8 cellular contexts compared by ENCODE assay signal in genomic region chr17:73311428-73311780, GRCh38. TPM values are rescaled to one million over a fixed set of nuclear protein-coding genes. Genes with fewer than 3 reads are reported as not detected.
DNase-seq lines count a peak whose midpoint lies in the region; TF ChIP-seq lines count a peak whose summit lies in the region.

No MANE protein-coding gene starts in this region.

- no peaks in the 10 kb centered on the region for H3K27me3 Mint-ChIP-seq in Caco-2 (ENCODE audit: insufficient read depth, unreplicated experiment)

- H3K9me3 ChIP-seq in Caco-2 (no peaks in the 10 kb centered on the region), HUES48 (ENCODE audit: control insufficient read depth, insufficient read depth, low read length) (no peaks in the 10 kb centered on the region), mesodermal cell (ENCODE audit: control insufficient read depth, low read length) (no peaks in the 10 kb centered on the region), vagina (no peaks in the 10 kb centered on the region)

- H3K9ac ChIP-seq in HUES48 (ENCODE audit: low read depth, low read length): 0 out of 2 replicates have a peak overlapping the region, but pooled peaks have one; percentile 31

- H3K27ac Mint-ChIP-seq in Caco-2 (ENCODE audit: unreplicated experiment): peak overlapping the region; percentile 45

- BruUV-seq in Caco-2 (replicated peaks; lab: Mats Ljungman, UMichigan): no TSS peak

- intact Hi-C loops in Caco-2 (cut with micrococcal nuclease; ENCODE audit: unreplicated experiment) (loop anchor here (2.0 kb wide), 1 partner anchor 59 kb away; no protein-coding TSS in a partner anchor), vagina (cut with DNase I) (loop anchor here (2.0 kb wide), 1 partner anchor 27 kb away; no protein-coding TSS in a partner anchor)

- peaks cover 3% of the 10 kb centered on the region; the same call in 1 of the 2 replicates for H3K36me3 ChIP-seq in Caco-2 (ENCODE audit: control insufficient read depth, insufficient read depth, low read length)
- H3K36me3 ChIP-seq in HUES48 (ENCODE audit: control insufficient read depth, insufficient read depth, low read length): no peaks in the 10 kb centered on the region
- H3K36me3 ChIP-seq in mesodermal cell (ENCODE audit: control insufficient read depth, insufficient read depth, low read length): peaks cover 4% of the 10 kb centered on the region
- H3K36me3 ChIP-seq in vagina: no peaks in the 10 kb centered on the region

- peaks cover 31% of the 10 kb centered on the region for H3K36me3 Mint-ChIP-seq in Caco-2 (ENCODE audit: insufficient read depth, unreplicated experiment)

- WGBS in mesodermal cell (ENCODE audit: insufficient coverage in 2 of 2), 2 experiments: 0% methylated on average over 8 to 18 of the region's 38 CpGs

- H3K9me3 Mint-ChIP-seq in Caco-2 (ENCODE audit: unreplicated experiment): no peaks in the 10 kb centered on the region

- H3K27ac ChIP-seq in HUES48 (ENCODE audit: low read depth, low read length) (peak overlapping the region; percentile 88), mesodermal cell (ENCODE audit: low read depth, low read length, severe bottlenecking) (peak overlapping the region; percentile 84), vagina (peak overlapping the region; percentile 100)

- H3K4me3 ChIP-seq in Caco-2 (ENCODE audit: low read depth, low read length): peak overlapping the region; percentile 97
- H3K4me3 ChIP-seq in HUES48 (ENCODE audit: low read depth, low read length): peak overlapping the region; percentile 89
- peak overlapping the region; percentile 99 for H3K4me3 ChIP-seq in cardiac fibroblast (replicated peaks in 1 of 2; ENCODE audit: low read depth in 2 of 2, low read length in 2 of 2)
- peak overlapping the region; percentile 97 for H3K4me3 ChIP-seq in mesodermal cell (ENCODE audit: extremely low read depth, insufficient read depth, low read length, poor library complexity, severe bottlenecking)
- peak overlapping the region; percentile 98 to 99 for H3K4me3 ChIP-seq in vagina

- DNase-seq in Caco-2: no peak
- DNase-seq in GM20000 (ENCODE audit: low spot score): peak; percentile 44
- no peak for DNase-seq in cardiac fibroblast (ENCODE audit: low read depth in 2 of 2)
- DNase-seq in vagina (ENCODE audit: extremely low spot score in 2 of 2): no peak
- no peak for DNase-seq in NCI-H774 (lab: John Stamatoyannopoulos, UW)
- no peak for DNase-seq in AG08395 (ENCODE audit: low spot score)

- TF ChIP-seq POLR2A in vagina (IDR thresholded peaks at IDR 0.05): no peak

- POLR2A ChIA-PET in Caco-2 (lab: Charles Lee): interaction anchor here (0.8 kb wide), 3 partner anchors 22 to 79 kb away, joined by 3 to 4 read pairs (median 3); a partner anchor contains a TSS

- H3K27me3 ChIP-seq in Caco-2 (replicated peaks; ENCODE audit: control insufficient read depth, insufficient read depth, low read length) (no peaks in the 10 kb centered on the region), HUES48 (ENCODE audit: control insufficient read depth, insufficient read depth, low read length) (peaks cover 8% of the 10 kb centered on the region), vagina (no peaks in the 10 kb centered on the region)

- peak overlapping the region; percentile 88 for H3K4me3 Mint-ChIP-seq in Caco-2 (ENCODE audit: unreplicated experiment)

- CTCF ChIA-PET in Caco-2 (lab: Charles Lee): interaction anchor here (0.6 to 2.2 kb wide), 5 partner anchors 20 to 584 kb away, joined by 3 to 14 read pairs (median 6); no protein-coding TSS in a partner anchor

- no peak for TF ChIP-seq CTCF in Caco-2 (IDR thresholded peaks at IDR 0.05; ENCODE audit: insufficient read depth in 1 of 2, low read depth in 1 of 2, low read length in 1 of 2, severe bottlenecking in 1 of 2, unreplicated experiment in 1 of 2)
- no peak for TF ChIP-seq CTCF in GM20000 (IDR thresholded peaks at IDR 0.05; ENCODE audit: extremely low read depth, missing control alignments)
- no peak for TF ChIP-seq CTCF in cardiac fibroblast (IDR thresholded peaks at IDR 0.05; ENCODE audit: low read depth, low read length)
- TF ChIP-seq CTCF in vagina (IDR thresholded peaks at IDR 0.05): no peak

- peaks cover 8% of the 10 kb centered on the region for H3K4me1 Mint-ChIP-seq in Caco-2 (ENCODE audit: low read depth, unreplicated experiment)

- H3K4me1 ChIP-seq in Caco-2: peaks cover 29% of the 10 kb centered on the region
- H3K4me1 ChIP-seq in HUES48 (ENCODE audit: control insufficient read depth, insufficient read depth, low read length): peaks cover 34% of the 10 kb centered on the region
- peaks cover 36% of the 10 kb centered on the region for H3K4me1 ChIP-seq in mesodermal cell (ENCODE audit: control insufficient read depth, insufficient read depth, low read length, poor library complexity, severe bottlenecking)
- H3K4me1 ChIP-seq in vagina: peaks cover 45% of the 10 kb centered on the region

RNA-seq across cellular contexts. Expression of gene CDC42EP4, which starts 0.4 kb away (rescaled TPM):
- total RNA-seq in Caco-2 (2022): 25.8 and 27.9 TPM in 2 replicates
- 41.4 TPM for polyA plus RNA-seq in mesodermal cell (2013, experiment 1 of 2)
- 35.7 TPM for polyA plus RNA-seq in mesodermal cell (2013, experiment 2 of 2)
- 73.7 TPM for total RNA-seq in vagina

RNA-seq across cellular contexts. Expression of gene CPSF4L, which starts 49.7 kb away (rescaled TPM):
- total RNA-seq in Caco-2 (2022) (not detected in 2 replicates), vagina (not detected)
- not detected for polyA plus RNA-seq in mesodermal cell (2013, experiment 1 of 2)
- polyA plus RNA-seq in mesodermal cell (2013, experiment 2 of 2): not detected
